ENCODE assay signal across 20 cellular contexts in the genomic region with DNA sequence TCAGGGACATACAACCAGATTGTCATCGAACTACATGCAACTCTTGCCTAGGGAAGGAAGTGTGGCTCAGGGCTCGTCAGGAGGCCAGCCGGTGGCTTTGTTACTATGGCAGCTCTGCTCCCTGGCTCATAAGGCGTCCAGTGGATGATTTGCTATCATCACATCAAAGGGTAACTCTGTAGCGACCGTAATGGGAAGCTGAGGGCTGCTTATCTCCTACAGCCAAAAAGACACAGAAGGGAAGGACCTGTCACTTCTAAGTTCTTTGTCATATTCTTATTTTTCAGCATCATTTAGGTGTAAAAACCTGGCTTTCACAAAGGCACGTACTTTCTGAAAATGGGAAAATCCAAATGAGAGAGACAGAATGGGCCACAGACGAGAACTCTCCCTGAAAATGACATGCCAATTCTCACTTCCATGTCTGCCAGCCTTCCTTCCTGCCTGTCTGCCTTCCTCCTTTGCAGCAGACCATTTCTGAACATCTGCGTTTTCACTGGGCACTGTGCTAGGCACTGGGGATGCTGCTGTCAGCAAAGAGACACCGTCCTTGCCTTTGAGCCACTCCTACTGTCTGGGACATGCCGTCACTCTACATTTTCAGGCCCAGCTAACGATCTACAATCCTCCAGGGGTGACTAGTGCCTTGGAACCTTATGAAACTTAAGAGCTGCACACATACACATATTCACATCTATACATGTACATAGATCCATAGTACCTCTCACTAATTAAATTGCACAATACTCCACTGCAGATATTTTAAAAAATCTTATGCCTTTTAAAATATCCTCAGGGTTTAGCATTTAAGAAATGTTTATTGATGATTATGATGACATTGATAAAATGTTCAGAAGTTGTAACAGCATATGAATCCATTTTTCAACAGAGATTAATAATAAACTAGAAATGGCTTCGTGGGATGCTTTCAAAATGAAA. TPM values are rescaled to one million over a fixed set of nuclear protein-coding genes. Genes with fewer than 3 reads are reported as not detected.
DNase-seq lines count a peak whose midpoint lies in the region; ATAC-seq, FAIRE-seq and TF ChIP-seq lines count a peak whose summit lies in the region.
"Had no signal": no experiment of that assay in that cellular context is flagged by ENCODE, and none has a peak within 500 bp of the region (broad histone marks: within the 10 kb centered on the region; RNA-seq: fewer than 3 reads in every experiment).

No MANE protein-coding gene starts in this region.

- no peak for FAIRE-seq in urothelium cell line (lab: Jason Lieb, UNC)

- H3K9ac ChIP-seq in Loucy (ENCODE audit: low read depth, low read length, poor library complexity, severe bottlenecking) (no peak overlapping the region), smooth muscle cell (ENCODE audit: low read depth) (no peak overlapping the region)

- H3K27me3 ChIP-seq in Loucy (ENCODE audit: insufficient read depth, low read length, poor library complexity, severe bottlenecking): no peaks in the 10 kb centered on the region
- H3K27me3 ChIP-seq in layer of hippocampus (ENCODE audit: control insufficient read depth, insufficient read depth, low read length): no peaks in the 10 kb centered on the region
- H3K27me3 ChIP-seq in smooth muscle cell (ENCODE audit: low read depth): no peaks in the 10 kb centered on the region
- no peaks in the 10 kb centered on the region for H3K27me3 ChIP-seq in upper lobe of right lung
- H3K27me3 ChIP-seq: BE2C, left lung, ovary had no signal

- intact Hi-C loops in upper lobe of right lung (cut with DNase I): no loop called here

- H2AFZ ChIP-seq in Loucy (ENCODE audit: low read length) (peak overlapping the region; percentile 76), smooth muscle cell (ENCODE audit: low read depth) (peak overlapping the region; percentile 27)
- H2AFZ ChIP-seq: PC-9 had no signal

- peak in 7 of 61 donors; percentile 2 to 39 (median 11) for DNase-seq in caudate nucleus (lab: John Stamatoyannopoulos, UW)
- no peak for DNase-seq in smooth muscle cell (lab: John Stamatoyannopoulos, UW; ENCODE audit: unreplicated experiment)
- no peak for DNase-seq in urothelium cell line (ENCODE audit: low spot score)
- DNase-seq in DMS79 treated with DMSO at 0.1 percent for 48 hours (lab: John Stamatoyannopoulos, UW): no peak
- DNase-seq in upper lobe of right lung: no peak
- DNase-seq: activated CD4-positive, alpha-beta T cell treated with anti-CD3 and anti-CD28 coated beads, Interleukin-2, amount 10 ng/mL, durations not matched to agents 7 days and 5 days; activated CD8-positive, alpha-beta memory T cell treated with anti-CD3 and anti-CD28 coated beads, Interleukin-2, amount 50 U/mL, for 4 hours; activated effector memory CD4-positive, alpha-beta T cell treated with anti-CD3 and anti-CD28 coated beads, Interleukin-2, amount 50 U/mL, for 16 hours; BE2C; Calu3; left lung; NCI-H146; NCI-H774; ovary; PC-9; small intestine; stimulated activated CD4-positive, alpha-beta T cell treated with anti-CD3 and anti-CD28 coated beads, Interleukin-4, amount 100 ng/mL, for 24 hours; T1000 had no signal

- H4K20me1 ChIP-seq in Loucy (ENCODE audit: insufficient read depth, low read length, poor library complexity, severe bottlenecking): no peaks in the 10 kb centered on the region
- H4K20me1 ChIP-seq in smooth muscle cell (ENCODE audit: low read depth): no peaks in the 10 kb centered on the region

- H3K9me3 ChIP-seq in Loucy (ENCODE audit: insufficient read depth, low read depth, low read length): no peaks in the 10 kb centered on the region
- no peaks in the 10 kb centered on the region for H3K9me3 ChIP-seq in smooth muscle cell (replicated peaks; ENCODE audit: low read depth)
- no peaks in the 10 kb centered on the region for H3K9me3 ChIP-seq in upper lobe of right lung
- H3K9me3 ChIP-seq: BE2C, left lung, ovary had no signal

- H3K79me2 ChIP-seq in Loucy (ENCODE audit: insufficient read depth, low read length) (no peaks in the 10 kb centered on the region), smooth muscle cell (ENCODE audit: low read depth) (no peaks in the 10 kb centered on the region)

- H3K36me3 ChIP-seq in Loucy (ENCODE audit: insufficient read depth, low read length): no peaks in the 10 kb centered on the region
- no peaks in the 10 kb centered on the region for H3K36me3 ChIP-seq in smooth muscle cell (ENCODE audit: low read depth)
- H3K36me3 ChIP-seq in upper lobe of right lung: no peaks in the 10 kb centered on the region
- H3K36me3 ChIP-seq: BE2C, left lung, ovary had no signal

- H3F3A ChIP-seq in Loucy (ENCODE audit: low read depth) (no peaks in the 10 kb centered on the region), smooth muscle cell (ENCODE audit: low read depth) (no peaks in the 10 kb centered on the region)

- no peaks in the 10 kb centered on the region for H3K9me2 ChIP-seq in Loucy (replicated peaks; ENCODE audit: low read depth, low read length)

- WGBS in smooth muscle cell (ENCODE audit: low lambda C conversion rate): 65% methylated on average over 13 of the region's 13 CpGs

- TF ChIP-seq CTCF in Loucy (conservative IDR thresholded peaks at IDR 0.05; ENCODE audit: low read length) (no peak), smooth muscle cell (IDR thresholded peaks at IDR 0.05; ENCODE audit: borderline replicate concordance, insufficient read depth, poor library complexity, severe bottlenecking) (no peak), upper lobe of right lung (IDR thresholded peaks at IDR 0.05) (no peak)

- ATAC-seq in upper lobe of right lung: no peak
- ATAC-seq: left lung had no signal

- peaks cover 4% of the 10 kb centered on the region for H3K4me1 ChIP-seq in Loucy (ENCODE audit: insufficient read depth, low read length, poor library complexity, severe bottlenecking)
- no peaks in the 10 kb centered on the region for H3K4me1 ChIP-seq in smooth muscle cell (ENCODE audit: low read depth)
- H3K4me1 ChIP-seq in upper lobe of right lung: no peaks in the 10 kb centered on the region
- H3K4me1 ChIP-seq: BE2C, left lung had no signal

- peak overlapping the region; percentile 38 for H3K27ac ChIP-seq in caudate nucleus (ENCODE audit: low read depth, low read length)
- H3K27ac ChIP-seq in layer of hippocampus (ENCODE audit: low read depth, low read length): peak overlapping the region; percentile 17
- H3K27ac ChIP-seq in smooth muscle cell (ENCODE audit: low read depth): no peak overlapping the region
- no peak overlapping the region for H3K27ac ChIP-seq in upper lobe of right lung
- H3K27ac ChIP-seq: left lung, ovary, PC-9 had no signal

- H3K4me2 ChIP-seq in Loucy (ENCODE audit: low read depth, low read length, poor library complexity, severe bottlenecking) (peak overlapping the region; percentile 36), smooth muscle cell (no peak overlapping the region)
- H3K4me2 ChIP-seq: PC-9 had no signal

- H3K4me3 ChIP-seq in Loucy (ENCODE audit: low read length, poor library complexity, severe bottlenecking) (no peak overlapping the region), smooth muscle cell (no peak overlapping the region), upper lobe of right lung (no peak overlapping the region)
- H3K4me3 ChIP-seq: left lung, ovary, PC-9 had no signal

RNA-seq across cellular contexts. Expression of a gene that starts 26.9 kb away (rescaled TPM):
- total RNA-seq in smooth muscle cell (0.09 and 0.58 TPM in 2 replicates), upper lobe of right lung (0.49 TPM)
- polyA plus RNA-seq in smooth muscle cell: 0.39 TPM in 1 of 2 replicates, not detected in the other
- total RNA-seq: activated CD4-positive, alpha-beta T cell treated with anti-CD3 and anti-CD28 coated beads, Interleukin-2, amount 10 ng/mL, durations not matched to agents 7 days and 5 days had no signal

RNA-seq across cellular contexts. Expression of a gene that starts 27.3 kb away (rescaled TPM):
- 2.5 and 3.4 TPM in 2 replicates for total RNA-seq in smooth muscle cell
- polyA plus RNA-seq in smooth muscle cell: 2.0 and 2.6 TPM in 2 replicates
- total RNA-seq in upper lobe of right lung: 3.0 TPM

RNA-seq across cellular contexts. Expression of a gene that starts 36.7 kb away (rescaled TPM):
- 11.9 and 18.0 TPM in 2 replicates for total RNA-seq in smooth muscle cell
- 9.2 and 10.2 TPM in 2 replicates for polyA plus RNA-seq in smooth muscle cell
- total RNA-seq in upper lobe of right lung: 2.7 TPM

Comparison
In these comparisons a context has a peak if more than half of its experiments do, and no peak if none do; other contexts are left out.
1. H3K27ac ChIP-seq: peak in caudate nucleus (single experiment) and layer of hippocampus (single experiment); none in smooth muscle cell (single experiment) and upper lobe of right lung (single experiment).